ENCODE assay signal across 3 cellular contexts in genomic region chrX:123563167-123563566, GRCh38.
TF ChIP-seq lines count a peak whose summit lies in the region.

No MANE protein-coding gene starts in this region.

TF ChIP-seq in liver, 16 proteins besides CTCF, POLR2A, EP300 and RAD21:
- TF ChIP-seq JUND (IDR thresholded peaks at IDR 0.05) = no peak
- peak; percentile 90 for TF ChIP-seq NR2F2 (IDR thresholded peaks at IDR 0.05)
TF ChIP-seq in liver: peak in this region for 1.

TF ChIP-seq in HEK293, 187 proteins besides CTCF, POLR2A, EP300 and RAD21:
- TF ChIP-seq IKZF3 (tag by site-specific recombination; IDR thresholded peaks at IDR 0.05) = no peak
- 0 out of 2 replicates have a peak, but pooled peaks have one; percentile 31 for TF ChIP-seq BCL11A (tag by site-specific recombination; IDR thresholded peaks at IDR 0.05; ENCODE audit: low read depth)
- 0 out of 2 replicates have a peak, but pooled peaks have one; percentile 62 for TF ChIP-seq BCL11B (tag by site-specific recombination; IDR thresholded peaks at IDR 0.05; ENCODE audit: low read depth)

TF ChIP-seq in K562, 482 proteins besides CTCF, POLR2A, EP300 and RAD21:
- TF ChIP-seq CTBP1 (IDR thresholded peaks at IDR 0.05; ENCODE audit: borderline replicate concordance) = no peak
- TF ChIP-seq NR2C2 (CRISPR knock-in tag; IDR thresholded peaks at IDR 0.05) = no peak
- peak; percentile 58; the same call in 1 of the 2 replicates for TF ChIP-seq NR2C2 (tag; IDR thresholded peaks at IDR 0.05)
- TF ChIP-seq NR2C1 (IDR thresholded peaks at IDR 0.05) = peak; percentile 80
- TF ChIP-seq NR2C1 (tag; IDR thresholded peaks at IDR 0.05) = peak; percentile 67
